In the genomic region with DNA sequence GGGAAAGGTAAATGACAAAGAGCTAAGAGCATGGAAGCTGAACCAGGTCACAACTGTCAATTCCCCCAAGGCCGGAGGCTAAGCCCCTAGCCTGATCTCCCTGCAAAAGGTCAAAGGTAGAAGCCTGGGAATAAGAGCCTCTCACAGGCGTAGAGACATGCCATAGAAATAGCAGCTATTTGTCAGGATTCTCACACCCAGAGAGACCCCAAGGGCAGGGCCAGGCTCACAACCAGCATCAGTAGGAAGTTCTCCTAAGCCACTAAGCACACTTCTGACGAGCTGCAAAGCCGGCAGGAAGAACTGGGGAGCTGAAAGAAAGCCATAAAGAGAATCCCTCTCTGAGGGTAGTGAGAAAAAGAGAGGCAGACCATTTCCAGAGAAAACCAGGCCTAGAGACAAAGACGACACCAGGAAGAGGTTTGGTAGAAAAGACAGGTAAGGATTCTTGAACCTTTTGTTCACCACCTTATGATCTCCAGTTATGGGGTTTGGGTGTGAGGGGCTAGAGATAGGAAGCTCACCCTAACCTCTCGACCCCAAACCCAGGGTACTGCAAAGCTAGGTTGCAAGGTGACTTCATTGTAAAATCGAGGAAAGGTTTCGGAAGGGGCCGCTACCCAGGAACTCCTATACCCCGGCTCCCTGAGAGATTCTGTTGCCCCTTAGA, we compare ENCODE assay signal across 8 cellular contexts. TPM values are rescaled to one million over a fixed set of nuclear protein-coding genes. Genes with fewer than 3 reads are reported as not detected.
DNase-seq lines count a peak whose midpoint lies in the region; ATAC-seq lines count a peak whose summit lies in the region.

No MANE protein-coding gene starts in this region.

- H3K36me3 ChIP-seq in stomach smooth muscle (ENCODE audit: control insufficient read depth in 2 of 2, insufficient read depth in 2 of 2, low read length in 2 of 2), result peaks cover 21 to 25% of the 10 kb centered on the region in 2 donors

- no peaks in the 10 kb centered on the region for H3K27me3 Mint-ChIP-seq in activated naive CD4-positive, alpha-beta T cell treated with anti-CD3 and anti-CD28 coated beads for 36 hours (ENCODE audit: low read depth)
- no peaks in the 10 kb centered on the region for H3K27me3 Mint-ChIP-seq in activated T-helper 2 cell treated with anti-CD3 and anti-CD28 coated beads, Interferon-gamma antibody, Interleukin-2, Interleukin-4, amounts not matched to agents 10 μg/mL and 5 μg/mL and 100 μg/mL, durations not matched to agents 14 hours and 24 hours and 36 hours (ENCODE audit: low read depth)
- peaks cover 10 to 18% (median 16%) of the 10 kb centered on the region in 3 donors for H3K27me3 Mint-ChIP-seq in immature natural killer cell (ENCODE audit: low read depth in 3 of 3)

- peak overlapping the region; percentile 83 for H3K4me3 Mint-ChIP-seq in activated naive CD4-positive, alpha-beta T cell treated with anti-CD3 and anti-CD28 coated beads for 36 hours
- H3K4me3 Mint-ChIP-seq in activated T-helper 2 cell treated with anti-CD3 and anti-CD28 coated beads, Interferon-gamma antibody, Interleukin-2, Interleukin-4, amounts not matched to agents 10 μg/mL and 5 μg/mL and 100 μg/mL, durations not matched to agents 14 hours and 24 hours and 36 hours (ENCODE audit: low read depth), result peak overlapping the region; percentile 93
- peak overlapping the region; percentile 86 to 98 (median 89) for H3K4me3 Mint-ChIP-seq in immature natural killer cell

- no peaks in the 10 kb centered on the region for H3K9me3 ChIP-seq in stomach smooth muscle (ENCODE audit: control insufficient read depth in 2 of 2, low read length in 2 of 2)

- H3K36me3 Mint-ChIP-seq in activated naive CD4-positive, alpha-beta T cell treated with anti-CD3 and anti-CD28 coated beads for 36 hours (ENCODE audit: low read depth), result peaks cover 17% of the 10 kb centered on the region
- peaks cover 48% of the 10 kb centered on the region for H3K36me3 Mint-ChIP-seq in activated T-helper 2 cell treated with anti-CD3 and anti-CD28 coated beads, Interferon-gamma antibody, Interleukin-2, Interleukin-4, amounts not matched to agents 10 μg/mL and 5 μg/mL and 100 μg/mL, durations not matched to agents 14 hours and 24 hours and 36 hours (ENCODE audit: low read depth)
- H3K36me3 Mint-ChIP-seq in immature natural killer cell, result peaks cover 7 to 19% (median 8%) of the 10 kb centered on the region in 3 donors

- peak overlapping the region; percentile 81 to 87 for H3K4me3 ChIP-seq in stomach smooth muscle (ENCODE audit: low read length in 2 of 2)

- H3K4me1 Mint-ChIP-seq in activated naive CD4-positive, alpha-beta T cell treated with anti-CD3 and anti-CD28 coated beads for 36 hours (ENCODE audit: low read depth), result peaks cover 30% of the 10 kb centered on the region
- peaks cover 34% of the 10 kb centered on the region for H3K4me1 Mint-ChIP-seq in activated T-helper 2 cell treated with anti-CD3 and anti-CD28 coated beads, Interferon-gamma antibody, Interleukin-2, Interleukin-4, amounts not matched to agents 10 μg/mL and 5 μg/mL and 100 μg/mL, durations not matched to agents 14 hours and 24 hours and 36 hours (ENCODE audit: low read depth)
- peaks cover 42 to 56% of the 10 kb centered on the region in 2 donors for H3K4me1 Mint-ChIP-seq in immature natural killer cell

- CTCF ChIA-PET in activated naive CD4-positive, alpha-beta T cell treated with anti-CD3 and anti-CD28 coated beads for 36 hours (lab: Charles Lee), result interaction anchor here (0.6 to 4.7 kb wide), 23 partner anchors 7 to 455 kb away, joined by 3 to 86 read pairs (median 6); a partner anchor contains a TSS

- no peaks in the 10 kb centered on the region for H3K9me3 Mint-ChIP-seq in activated naive CD4-positive, alpha-beta T cell treated with anti-CD3 and anti-CD28 coated beads for 36 hours
- no peaks in the 10 kb centered on the region for H3K9me3 Mint-ChIP-seq in activated T-helper 2 cell treated with anti-CD3 and anti-CD28 coated beads, Interferon-gamma antibody, Interleukin-2, Interleukin-4, amounts not matched to agents 10 μg/mL and 5 μg/mL and 100 μg/mL, durations not matched to agents 14 hours and 24 hours and 36 hours
- H3K9me3 Mint-ChIP-seq in immature natural killer cell, result no peaks in the 10 kb centered on the region

- H3K4me1 ChIP-seq in stomach smooth muscle (ENCODE audit: control insufficient read depth, insufficient read depth, low read length), result peaks cover 28% of the 10 kb centered on the region

- DNase-seq in activated naive CD4-positive, alpha-beta T cell treated with anti-CD3 and anti-CD28 coated beads for 36 hours, result peak; percentile 23
- no peak for DNase-seq in activated naive CD4-positive, alpha-beta T cell treated with Interleukin-2 at 50 U/mL for 16 hours
- DNase-seq in activated T-helper 2 cell treated with anti-CD3 and anti-CD28 coated beads, Interferon-gamma antibody, Interleukin-2, Interleukin-4, amounts not matched to agents 10 μg/mL and 5 μg/mL and 100 μg/mL, durations not matched to agents 14 hours and 24 hours and 36 hours (ENCODE audit: low spot score), result no peak
- DNase-seq in immature natural killer cell, result peak in 1 of 3 donors; percentile 16
- no peak for DNase-seq in NCI-H345 (lab: John Stamatoyannopoulos, UW)
- DNase-seq in NK-92 (lab: John Stamatoyannopoulos, UW; ENCODE audit: unreplicated experiment), result no peak

- H3K9ac ChIP-seq in stomach smooth muscle (ENCODE audit: low read length in 2 of 2), result peak overlapping the region; percentile 80 to 82

- no peaks in the 10 kb centered on the region for H3K27me3 ChIP-seq in stomach smooth muscle (ENCODE audit: control insufficient read depth in 1 of 2, insufficient read depth in 2 of 2, low read length in 2 of 2)

- peak overlapping the region; percentile 74 for H3K27ac ChIP-seq in stomach smooth muscle (ENCODE audit: low read length)

- intact Hi-C loops in activated naive CD4-positive, alpha-beta T cell treated with anti-CD3 and anti-CD28 coated beads for 36 hours (cut with micrococcal nuclease), result loop anchor here (1.0 to 10.0 kb wide), 3 partner anchors 30 to 453 kb away; a partner anchor contains a TSS
- intact Hi-C loops in activated T-helper 2 cell treated with anti-CD3 and anti-CD28 coated beads, Interferon-gamma antibody, Interleukin-2, Interleukin-4, amounts not matched to agents 10 μg/mL and 5 μg/mL and 100 μg/mL, durations not matched to agents 14 hours and 24 hours and 36 hours (cut with micrococcal nuclease), result loop anchor here (2.0 kb wide), 2 partner anchors 29 to 61 kb away; a partner anchor contains a TSS

- ATAC-seq in GM18858 (IDR thresholded peaks at IDR 0.05; ENCODE audit: unreplicated experiment), result no peak

- H3K27ac Mint-ChIP-seq in activated naive CD4-positive, alpha-beta T cell treated with anti-CD3 and anti-CD28 coated beads for 36 hours, result peak overlapping the region; percentile 80
- peak overlapping the region; percentile 88 for H3K27ac Mint-ChIP-seq in activated T-helper 2 cell treated with anti-CD3 and anti-CD28 coated beads, Interferon-gamma antibody, Interleukin-2, Interleukin-4, amounts not matched to agents 10 μg/mL and 5 μg/mL and 100 μg/mL, durations not matched to agents 14 hours and 24 hours and 36 hours
- H3K27ac Mint-ChIP-seq in immature natural killer cell, result peak overlapping the region; percentile 73 to 99 (median 91)

RNA-seq across cellular contexts. Expression of a gene that starts 1.0 kb away (rescaled TPM):
- 10 to 100 TPM; 75.8 to 79.0 TPM for total RNA-seq in activated naive CD4-positive, alpha-beta T cell treated with anti-CD3 and anti-CD28 coated beads for 36 hours
- 131 and 136 TPM in 2 replicates for total RNA-seq in activated T-helper 2 cell treated with anti-CD3 and anti-CD28 coated beads, Interferon-gamma antibody, Interleukin-2, Interleukin-4, amounts not matched to agents 10 μg/mL and 5 μg/mL and 100 μg/mL, durations not matched to agents 14 hours and 24 hours and 36 hours
- 100 to 1,000 TPM in 1 of 3 donors, 10 to 100 TPM in 2; 25.7 to 118 (median 43.7) TPM for polyA plus RNA-seq in immature natural killer cell

RNA-seq across cellular contexts. Expression of a gene that starts 30.1 kb away (rescaled TPM):
- total RNA-seq in activated naive CD4-positive, alpha-beta T cell treated with anti-CD3 and anti-CD28 coated beads for 36 hours, result 100 to 1,000 TPM; 841 to 868 TPM
- 1,051 and 1,067 TPM in 2 replicates for total RNA-seq in activated T-helper 2 cell treated with anti-CD3 and anti-CD28 coated beads, Interferon-gamma antibody, Interleukin-2, Interleukin-4, amounts not matched to agents 10 μg/mL and 5 μg/mL and 100 μg/mL, durations not matched to agents 14 hours and 24 hours and 36 hours
- polyA plus RNA-seq in immature natural killer cell, result 1,000 to 10,000 TPM; 2,998 to 5,712 (median 4,230) TPM

RNA-seq across cellular contexts. Expression of a gene that starts 33.5 kb away (rescaled TPM):
- 10 to 100 TPM; 26.0 TPM for total RNA-seq in activated naive CD4-positive, alpha-beta T cell treated with anti-CD3 and anti-CD28 coated beads for 36 hours
- total RNA-seq in activated T-helper 2 cell treated with anti-CD3 and anti-CD28 coated beads, Interferon-gamma antibody, Interleukin-2, Interleukin-4, amounts not matched to agents 10 μg/mL and 5 μg/mL and 100 μg/mL, durations not matched to agents 14 hours and 24 hours and 36 hours, result 38.5 TPM in 2 replicates
- polyA plus RNA-seq in immature natural killer cell, result 10 to 100 TPM; 49.0 to 55.1 (median 49.3) TPM

RNA-seq across cellular contexts. Expression of a gene that starts 35.9 kb away (rescaled TPM):
- 10 to 100 TPM; 49.2 to 57.5 TPM for total RNA-seq in activated naive CD4-positive, alpha-beta T cell treated with anti-CD3 and anti-CD28 coated beads for 36 hours
- total RNA-seq in activated T-helper 2 cell treated with anti-CD3 and anti-CD28 coated beads, Interferon-gamma antibody, Interleukin-2, Interleukin-4, amounts not matched to agents 10 μg/mL and 5 μg/mL and 100 μg/mL, durations not matched to agents 14 hours and 24 hours and 36 hours, result 89.7 and 94.3 TPM in 2 replicates
- polyA plus RNA-seq in immature natural killer cell, result 10 to 100 TPM in 1 of 3 donors, 1 to 10 TPM in 2; 1.5 to 12.9 (median 9.3) TPM

RNA-seq across cellular contexts. Expression of a gene that starts 35.9 kb away (rescaled TPM):
- total RNA-seq in activated naive CD4-positive, alpha-beta T cell treated with anti-CD3 and anti-CD28 coated beads for 36 hours, result 10 to 100 TPM; 57.4 to 59.0 TPM
- total RNA-seq in activated T-helper 2 cell treated with anti-CD3 and anti-CD28 coated beads, Interferon-gamma antibody, Interleukin-2, Interleukin-4, amounts not matched to agents 10 μg/mL and 5 μg/mL and 100 μg/mL, durations not matched to agents 14 hours and 24 hours and 36 hours, result 77.3 and 86.8 TPM in 2 replicates
- 1 to 10 TPM; 3.2 to 8.8 (median 6.8) TPM for polyA plus RNA-seq in immature natural killer cell
